In the genomic region with DNA sequence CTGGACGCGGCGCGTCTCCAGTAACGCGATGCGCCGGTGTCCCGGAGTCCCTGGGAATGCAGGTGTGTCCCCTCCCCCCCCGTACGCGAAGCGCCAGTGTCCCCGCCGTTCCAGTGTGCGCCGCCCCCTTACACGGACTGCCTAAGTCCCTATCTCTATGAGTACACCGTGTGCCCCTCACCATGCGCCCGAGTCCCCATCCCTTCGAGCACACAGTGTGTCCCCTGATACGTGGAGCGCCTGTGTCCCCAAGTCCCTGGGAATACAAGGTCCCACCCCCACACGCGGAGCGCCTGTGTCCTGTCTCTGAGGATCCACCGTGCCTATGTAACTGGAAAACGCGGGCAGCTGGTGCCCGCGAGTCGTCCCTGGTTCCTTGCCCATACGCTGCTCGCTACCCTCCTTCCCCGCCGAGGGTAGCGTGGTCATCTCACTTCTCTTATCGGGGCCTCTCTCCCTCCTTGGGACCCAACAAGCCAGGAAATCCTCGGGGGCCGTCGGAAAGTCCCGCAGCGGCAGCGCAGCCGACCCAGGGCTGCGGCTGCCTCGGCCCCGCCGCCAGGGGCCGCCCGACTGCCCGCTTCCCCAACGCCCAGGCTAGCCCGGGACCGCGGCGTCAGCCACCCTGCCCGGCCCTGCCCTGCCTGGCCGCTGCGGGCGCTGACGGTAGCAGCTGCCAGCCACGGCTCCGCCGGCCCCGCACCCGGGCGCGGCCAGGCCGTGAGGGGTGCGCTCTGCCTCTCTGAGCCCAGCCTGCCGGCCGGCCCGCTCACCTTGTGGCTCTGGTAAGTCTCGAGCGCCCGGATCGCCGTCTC, we compare ENCODE assay signal across 8 cellular contexts. TPM values are rescaled to one million over a fixed set of nuclear protein-coding genes. Genes with fewer than 3 reads are reported as not detected.
A peak's percentile ranks its signal among the peaks of the same experiment; 100 is the strongest.
DNase-seq lines count a peak whose midpoint lies in the region; ATAC-seq and TF ChIP-seq lines count a peak whose summit lies in the region.

No MANE protein-coding gene starts in this region.

- DNase-seq in NCI-H2107 (lab: John Stamatoyannopoulos, UW) (peak; percentile 4), NCI-H2107 treated with DMSO at 0.1 percent for 48 hours (lab: John Stamatoyannopoulos, UW; ENCODE audit: unreplicated experiment) (no peak), NCI-H1694 (lab: John Stamatoyannopoulos, UW) (peak; percentile 21), cerebellar cortex (ENCODE audit: low spot score) (peak; percentile 46), kidney epithelial cell (ENCODE audit: low read depth) (no peak)
- DNase-seq in activated CD4-positive, CD25-positive, alpha-beta regulatory T cell treated with anti-CD3 and anti-CD28 coated beads, Interleukin-2, amount 50 U/mL, for 16 hours (ENCODE audit: low read depth, low spot score), result peak; percentile 31
- DNase-seq in stimulated activated CD4-positive, alpha-beta T cell treated with anti-CD3 and anti-CD28 coated beads, Interleukin-12 subunit alpha, Interleukin-12 subunit beta, amount 100 ng/mL, for 48 hours (ENCODE audit: low read depth in 2 of 3, low spot score in 1 of 3), result peak; percentile 42 to 68 (median 50)

- peak overlapping the region; percentile 93 for H3K4me3 ChIP-seq in kidney epithelial cell (ENCODE audit: low read depth, low read length)

- TF ChIP-seq CTCF in kidney epithelial cell (IDR thresholded peaks at IDR 0.05; ENCODE audit: insufficient read depth, low read length, poor library complexity, severe bottlenecking), result peak; percentile 16

- H3K27me3 ChIP-seq in kidney epithelial cell (ENCODE audit: control insufficient read depth, insufficient read depth, low read length), result no peaks in the 10 kb centered on the region

- H3K36me3 ChIP-seq in kidney epithelial cell (ENCODE audit: control insufficient read depth, insufficient read depth, low read length), result no peaks in the 10 kb centered on the region

- peak; percentile 69 for ATAC-seq in HG02642 (IDR thresholded peaks at IDR 0.05; ENCODE audit: poor library complexity, unreplicated experiment)

RNA-seq across cellular contexts. Expression of gene ELL2, which starts 0.6 kb away (rescaled TPM):
- total RNA-seq in kidney epithelial cell, result 11.2 and 14.1 TPM in 2 replicates

Comparison
In these comparisons a context has a peak if more than half of its experiments do, and no peak if none do; other contexts are left out.
1. DNase-seq: peak in NCI-H2107 (single experiment), NCI-H1694 (single experiment), activated CD4-positive, CD25-positive, alpha-beta regulatory T cell treated with anti-CD3 and anti-CD28 coated beads, Interleukin-2, amount 50 U/mL, for 16 hours (single experiment), cerebellar cortex (single experiment) and stimulated activated CD4-positive, alpha-beta T cell treated with anti-CD3 and anti-CD28 coated beads, Interleukin-12 subunit alpha, Interleukin-12 subunit beta, amount 100 ng/mL, for 48 hours (3 of 3); none in NCI-H2107 treated with DMSO at 0.1 percent for 48 hours (single experiment) and kidney epithelial cell (single experiment).